ENCODE assay signal across 1 cellular context in genomic region chr19:49676136-49676689, GRCh38.
A peak's percentile ranks its signal among the peaks of the same experiment; 100 is the strongest.
TF ChIP-seq lines count a peak whose summit lies in the region.

No MANE protein-coding gene starts in this region.

TF ChIP-seq in HepG2, 621 proteins besides CTCF, POLR2A, EP300 and RAD21 (continued from another document):
- TF ChIP-seq, protein P1, sequence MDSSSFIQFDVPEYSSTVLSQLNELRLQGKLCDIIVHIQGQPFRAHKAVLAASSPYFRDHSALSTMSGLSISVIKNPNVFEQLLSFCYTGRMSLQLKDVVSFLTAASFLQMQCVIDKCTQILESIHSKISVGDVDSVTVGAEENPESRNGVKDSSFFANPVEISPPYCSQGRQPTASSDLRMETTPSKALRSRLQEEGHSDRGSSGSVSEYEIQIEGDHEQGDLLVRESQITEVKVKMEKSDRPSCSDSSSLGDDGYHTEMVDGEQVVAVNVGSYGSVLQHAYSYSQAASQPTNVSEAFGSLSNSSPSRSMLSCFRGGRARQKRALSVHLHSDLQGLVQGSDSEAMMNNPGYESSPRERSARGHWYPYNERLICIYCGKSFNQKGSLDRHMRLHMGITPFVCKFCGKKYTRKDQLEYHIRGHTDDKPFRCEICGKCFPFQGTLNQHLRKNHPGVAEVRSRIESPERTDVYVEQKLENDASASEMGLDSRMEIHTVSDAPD (CRISPR knock-in tag; IDR thresholded peaks at IDR 0.05): 0 out of 2 replicates have a peak, but pooled peaks have one; percentile 31
- TF ChIP-seq ZMYM3 (CRISPR knock-in tag; IDR thresholded peaks at IDR 0.05) (peak; percentile 100), ZNF691 (CRISPR knock-in tag; IDR thresholded peaks at IDR 0.05; ENCODE audit: borderline replicate concordance, low read depth) (peak; percentile 81; the same call in 1 of the 2 replicates), ZNF354B (CRISPR knock-in tag; IDR thresholded peaks at IDR 0.05) (0 out of 2 replicates have a peak, but pooled peaks have one; percentile 38), NAIF1 (CRISPR knock-in tag; IDR thresholded peaks at IDR 0.05; ENCODE audit: borderline replicate concordance) (no peak), RCOR2 (CRISPR knock-in tag; IDR thresholded peaks at IDR 0.05) (peak; percentile 82), TRIM24 (CRISPR knock-in tag; IDR thresholded peaks at IDR 0.05) (no peak), ZNF460 (CRISPR knock-in tag; IDR thresholded peaks at IDR 0.05; ENCODE audit: borderline replicate concordance) (no peak), TCF7 (IDR thresholded peaks at IDR 0.05; ENCODE audit: low read depth) (no peak), ZFP36 (IDR thresholded peaks at IDR 0.05; ENCODE audit: borderline replicate concordance, low read depth, low read length, partially characterized antibody) (peak; percentile 100), HDAC6 (IDR thresholded peaks at IDR 0.05; ENCODE audit: low read depth, low read length) (no peak), TOPORS (CRISPR knock-in tag; IDR thresholded peaks at IDR 0.05) (0 out of 2 replicates have a peak, but pooled peaks have one; percentile 49), RAD51 (IDR thresholded peaks at IDR 0.05; ENCODE audit: borderline replicate concordance) (no peak), ZNF34 (CRISPR knock-in tag; IDR thresholded peaks at IDR 0.05; ENCODE audit: borderline replicate concordance) (0 out of 2 replicates have a peak, but pooled peaks have one; percentile 27), ZNF891 (CRISPR knock-in tag; IDR thresholded peaks at IDR 0.05) (0 out of 2 replicates have a peak, but pooled peaks have one; percentile 33), MAFF (IDR thresholded peaks at IDR 0.05; ENCODE audit: low read depth, low read length) (peak; percentile 56; the same call in 1 of the 2 replicates), BHLHE40 (IDR thresholded peaks at IDR 0.05; ENCODE audit: low read length) (peak; percentile 94), ZNF280D (CRISPR knock-in tag; IDR thresholded peaks at IDR 0.05) (0 out of 2 replicates have a peak, but pooled peaks have one; percentile 61), ARNTL (CRISPR knock-in tag; IDR thresholded peaks at IDR 0.05) (peak; percentile 73; the same call in 1 of the 2 replicates)
- TF ChIP-seq, protein P2, sequence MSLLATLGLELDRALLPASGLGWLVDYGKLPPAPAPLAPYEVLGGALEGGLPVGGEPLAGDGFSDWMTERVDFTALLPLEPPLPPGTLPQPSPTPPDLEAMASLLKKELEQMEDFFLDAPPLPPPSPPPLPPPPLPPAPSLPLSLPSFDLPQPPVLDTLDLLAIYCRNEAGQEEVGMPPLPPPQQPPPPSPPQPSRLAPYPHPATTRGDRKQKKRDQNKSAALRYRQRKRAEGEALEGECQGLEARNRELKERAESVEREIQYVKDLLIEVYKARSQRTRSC (CRISPR knock-in tag; IDR thresholded peaks at IDR 0.05; ENCODE audit: low read depth): no peak
- TF ChIP-seq, protein P3, sequence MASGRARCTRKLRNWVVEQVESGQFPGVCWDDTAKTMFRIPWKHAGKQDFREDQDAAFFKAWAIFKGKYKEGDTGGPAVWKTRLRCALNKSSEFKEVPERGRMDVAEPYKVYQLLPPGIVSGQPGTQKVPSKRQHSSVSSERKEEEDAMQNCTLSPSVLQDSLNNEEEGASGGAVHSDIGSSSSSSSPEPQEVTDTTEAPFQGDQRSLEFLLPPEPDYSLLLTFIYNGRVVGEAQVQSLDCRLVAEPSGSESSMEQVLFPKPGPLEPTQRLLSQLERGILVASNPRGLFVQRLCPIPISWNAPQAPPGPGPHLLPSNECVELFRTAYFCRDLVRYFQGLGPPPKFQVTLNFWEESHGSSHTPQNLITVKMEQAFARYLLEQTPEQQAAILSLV (CRISPR knock-in tag; IDR thresholded peaks at IDR 0.05; ENCODE audit: borderline replicate concordance): 0 out of 2 replicates have a peak, but pooled peaks have one; percentile 12
TF ChIP-seq in HepG2: peak in this region for 76.
